In the genomic region with DNA sequence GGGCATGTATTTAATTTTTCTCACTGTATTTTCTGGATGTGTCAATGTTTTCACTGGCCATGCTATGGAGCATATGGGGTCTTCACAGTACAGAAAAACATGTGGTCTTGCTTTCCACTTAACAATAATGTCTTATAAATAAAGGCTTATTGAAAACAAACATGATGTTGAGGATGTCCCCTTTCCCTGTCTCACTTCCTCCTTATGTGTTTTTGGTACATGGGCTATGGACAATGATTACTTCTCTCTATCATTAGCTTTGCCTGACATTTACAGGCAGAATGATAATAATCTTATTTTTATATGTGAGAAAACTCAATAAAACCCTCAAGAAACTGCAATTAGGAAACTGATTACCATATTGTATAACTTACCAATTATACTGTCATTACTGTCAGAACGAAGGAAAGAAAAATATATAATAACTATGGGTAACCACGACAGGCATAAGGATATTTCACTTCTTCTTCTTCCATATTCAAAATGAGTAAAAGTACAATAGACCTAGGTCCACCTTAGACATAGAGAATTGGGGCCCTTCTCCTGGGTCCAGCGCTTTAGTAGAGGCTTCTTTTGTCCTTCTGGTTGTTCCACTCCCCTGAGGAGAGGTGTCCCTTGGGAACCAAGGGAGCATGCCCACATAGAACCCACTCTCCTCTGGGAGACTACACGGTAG, we compare ENCODE assay signal across 30 cellular contexts.
"Had no signal": no experiment of that assay in that cellular context is flagged by ENCODE, and none has a peak within 500 bp of the region (broad histone marks: within the 10 kb centered on the region; RNA-seq: fewer than 3 reads in every experiment).

No MANE protein-coding gene starts in this region.

- H3K9me3 ChIP-seq: adrenal gland, colonic mucosa, gastrocnemius medialis, psoas muscle, thyroid gland, upper lobe of left lung, vagina had no signal

- H3K4me3 ChIP-seq: adrenal gland, cardiac muscle cell, colonic mucosa, gastrocnemius medialis, hepatocyte, neural progenitor cell, psoas muscle, stomach, thyroid gland, upper lobe of left lung, vagina had no signal

- H3K36me3 ChIP-seq: adrenal gland, cardiac muscle cell, colonic mucosa, gastrocnemius medialis, neural progenitor cell, stomach, thyroid gland, upper lobe of left lung, vagina had no signal

- H3K36me3 Mint-ChIP-seq: neural progenitor cell had no signal

- H3K27me3 Mint-ChIP-seq: activated CD4-positive, alpha-beta memory T cell treated with anti-CD3 and anti-CD28 coated beads for 36 hours; brain had no signal

- H2AFZ ChIP-seq: hepatocyte, neural progenitor cell, parathyroid adenoma had no signal

- H3K27ac Mint-ChIP-seq: activated CD4-positive, alpha-beta memory T cell treated with anti-CD3 and anti-CD28 coated beads for 36 hours; activated naive CD4-positive, alpha-beta T cell treated with anti-CD3 and anti-CD28 coated beads for 36 hours; activated naive CD8-positive, alpha-beta T cell treated with anti-CD3 and anti-CD28 coated beads for 36 hours; activated T-helper 1 cell treated with anti-CD3 and anti-CD28 coated beads, Interleukin-12 subunit alpha, Interleukin-12 subunit beta, Interleukin-2, Interleukin-4 antibody, amounts not matched to agents 30 ng/mL and 10 ng/mL and 1 ng/mL, durations not matched to agents 14 hours and 24 hours and 36 hours; brain; mesothelial cell of epicardium; neural progenitor cell had no signal

- H3K79me2 ChIP-seq: hepatocyte, parathyroid adenoma had no signal

- H3K4me3 Mint-ChIP-seq: activated CD4-positive, alpha-beta memory T cell treated with anti-CD3 and anti-CD28 coated beads for 36 hours; activated naive CD4-positive, alpha-beta T cell treated with anti-CD3 and anti-CD28 coated beads for 36 hours; activated naive CD8-positive, alpha-beta T cell treated with anti-CD3 and anti-CD28 coated beads for 36 hours; activated T-helper 1 cell treated with anti-CD3 and anti-CD28 coated beads, Interleukin-12 subunit alpha, Interleukin-12 subunit beta, Interleukin-2, Interleukin-4 antibody, amounts not matched to agents 30 ng/mL and 10 ng/mL and 1 ng/mL, durations not matched to agents 14 hours and 24 hours and 36 hours; brain; mesothelial cell of epicardium; naive thymus-derived CD8-positive, alpha-beta T cell; neural progenitor cell had no signal

- H3K27me3 ChIP-seq: adrenal gland, cardiac muscle cell, colonic mucosa, gastrocnemius medialis, hepatocyte, neural progenitor cell, stomach, thyroid gland, upper lobe of left lung, vagina had no signal

- H3K9ac ChIP-seq: neural progenitor cell, parathyroid adenoma had no signal

- H3K4me1 ChIP-seq: adrenal gland, colonic mucosa, gastrocnemius medialis, neural progenitor cell, parathyroid adenoma, psoas muscle, stomach, thyroid gland, upper lobe of left lung, vagina had no signal

- H3K4me2 ChIP-seq: hepatocyte, neural progenitor cell had no signal

- ATAC-seq: gastrocnemius medialis; left cardiac atrium; naive thymus-derived CD8-positive, alpha-beta T cell; psoas muscle had no signal

- H3K4me1 Mint-ChIP-seq: brain, neural progenitor cell had no signal

- DNase-seq: activated CD4-positive, alpha-beta memory T cell treated with anti-CD3 and anti-CD28 coated beads for 36 hours; activated CD4-positive, alpha-beta T cell treated with anti-CD3 and anti-CD28 coated beads for 48 hours; activated effector memory CD4-positive, alpha-beta T cell treated with anti-CD3 and anti-CD28 coated beads, Interleukin-2, amount 50 U/mL, for 16 hours; activated naive CD4-positive, alpha-beta T cell treated with anti-CD3 and anti-CD28 coated beads for 36 hours; activated naive CD8-positive, alpha-beta T cell treated with anti-CD3 and anti-CD28 coated beads for 36 hours; adrenal gland; aorta; cerebellar nuclear complex; colonic mucosa; effector CD8-positive, alpha-beta T cell; gastrocnemius medialis; glutamatergic neuron; left cardiac atrium; naive thymus-derived CD8-positive, alpha-beta T cell; occipital lobe; psoas muscle; stimulated activated CD4-positive, alpha-beta T cell treated with anti-CD3 and anti-CD28 coated beads, Interleukin-2, amount 100 ng/mL, for 48 hours; stomach; T-helper 9 cell; upper lobe of left lung; WERI-Rb-1 had no signal

- H3K27ac ChIP-seq: adrenal gland, cardiac muscle cell, colonic mucosa, gastrocnemius medialis, hepatocyte, neural progenitor cell, parathyroid adenoma, psoas muscle, stomach, thyroid gland, upper lobe of left lung, vagina, WERI-Rb-1 had no signal
